In the genomic region with DNA sequence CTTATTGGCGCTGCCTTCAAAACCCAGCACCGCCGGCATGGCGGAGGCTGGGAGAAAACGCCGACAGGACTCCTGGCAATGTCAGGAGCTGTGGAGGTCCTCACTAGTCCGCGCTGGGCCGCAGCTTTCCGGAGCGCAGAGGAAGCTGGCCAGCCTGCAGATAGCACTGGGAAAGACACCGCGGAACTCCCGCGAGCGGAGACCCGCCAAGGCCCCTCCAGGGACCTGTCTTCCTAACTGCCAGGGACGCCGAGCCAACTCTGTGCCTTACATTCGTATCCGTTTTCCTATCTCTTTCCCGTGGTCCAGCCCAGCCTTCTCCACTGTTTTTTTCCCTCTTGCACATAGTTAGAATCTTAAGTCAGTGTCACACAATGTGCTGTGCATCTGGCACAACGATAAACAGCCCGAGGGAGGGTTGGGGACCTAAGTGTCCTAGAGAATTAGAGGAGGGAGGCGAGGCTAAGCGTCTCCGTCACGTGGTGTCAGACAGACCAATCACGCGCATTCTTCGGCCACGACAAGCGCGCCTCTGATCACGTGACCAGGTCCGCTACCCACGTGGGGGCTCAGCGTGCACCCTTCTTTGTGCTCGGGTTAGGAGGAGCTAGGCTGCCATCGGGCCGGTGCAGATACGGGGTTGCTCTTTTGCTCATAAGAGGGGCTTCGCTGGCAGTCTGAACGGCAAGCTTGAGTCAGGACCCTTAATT, we compare ENCODE assay signal across 8 cellular contexts. TPM values are rescaled to one million over a fixed set of nuclear protein-coding genes. Genes with fewer than 3 reads are reported as not detected.
A peak's percentile ranks its signal among the peaks of the same experiment; 100 is the strongest.
DNase-seq lines count a peak whose midpoint lies in the region; ATAC-seq lines count a peak whose summit lies in the region.

A gene (plus strand): TSS at position 582 of the 710 bp plus-strand sequence. CDS start 420 bp downstream, outside the sequence.
A gene (minus strand): TSS at position 168 of the 710 bp plus-strand sequence. CDS start 129 bp downstream, at position 39.

- H3K4me2 ChIP-seq in BLaER1 treated with 17β-estradiol and CSF1 and Interleukin-3, amounts not matched to agents 10 nM and 100 nM, result peak within 1 kb of the TSS; percentile 91 to 98 (median 94)

- peak within 1 kb of the TSS; percentile 76 to 99 (median 84) for H3K4me3 ChIP-seq in BLaER1 treated with 17β-estradiol and CSF1 and Interleukin-3, amounts not matched to agents 10 nM and 100 nM

- H3K4me1 ChIP-seq in BLaER1 treated with 17β-estradiol and CSF1 and Interleukin-3, amounts not matched to agents 10 nM and 100 nM, result peaks cover 48 to 60% (median 53%) of the 10 kb centered on the region in 10 experiments

- peaks cover 0 to 40% (median 20%) of the 10 kb centered on the region in 11 experiments; a peak in 15 of 22 replicates for H4K20me1 ChIP-seq in BLaER1 treated with 17β-estradiol and CSF1 and Interleukin-3, amounts not matched to agents 10 nM and 100 nM

- DNase-seq in NCI-H748 (lab: John Stamatoyannopoulos, UW; ENCODE audit: unreplicated experiment) (peak; percentile 99), dedifferentiated amniotic fluid mesenchymal stem cell (ENCODE audit: extremely low spot score) (peak; percentile 98), left lobe of liver (ENCODE audit: low spot score) (peak; percentile 99)
- DNase-seq in activated CD4-positive, alpha-beta T cell treated with anti-CD3 and anti-CD28 coated beads, Interleukin-2, amount 50 U/mL, for 24 hours (ENCODE audit: low read depth in 1 of 2, low spot score in 1 of 2), result peak; percentile 90 to 98
- DNase-seq in stimulated activated CD4-positive, alpha-beta T cell treated with anti-CD3 and anti-CD28 coated beads, Interleukin-2, amount 100 ng/mL, for 4 hours (ENCODE audit: low read depth), result peak; percentile 96

- H3K36me3 ChIP-seq in BLaER1 treated with 17β-estradiol and CSF1 and Interleukin-3, amounts not matched to agents 10 nM and 100 nM, result peaks cover 66 to 78% (median 71%) of the 10 kb centered on the region in 11 experiments

- H3K9ac ChIP-seq in BLaER1 treated with 17β-estradiol and CSF1 and Interleukin-3, amounts not matched to agents 10 nM and 100 nM, result peak within 1 kb of the TSS; percentile 91 to 98 (median 93)

- ATAC-seq in GM19351 (IDR thresholded peaks at IDR 0.05; ENCODE audit: unreplicated experiment) (peak; percentile 82), HG03521 (IDR thresholded peaks at IDR 0.05; ENCODE audit: unreplicated experiment) (peak; percentile 79), left lobe of liver (peak; percentile 93)

- no peaks in the 10 kb centered on the region for H3K9me3 ChIP-seq in BLaER1 treated with 17β-estradiol and CSF1 and Interleukin-3, amounts not matched to agents 10 nM and 100 nM (replicated peaks in 1 of 11)

- no peaks in the 10 kb centered on the region for H3K27me3 ChIP-seq in BLaER1 treated with 17β-estradiol and CSF1 and Interleukin-3, amounts not matched to agents 10 nM and 100 nM

- peak within 1 kb of the TSS; percentile 90 to 97 (median 95) for H3K27ac ChIP-seq in BLaER1 treated with 17β-estradiol and CSF1 and Interleukin-3, amounts not matched to agents 10 nM and 100 nM

RNA-seq across cellular contexts. Expression of the first gene that starts in this region (rescaled TPM):
- 50.9 TPM for total RNA-seq in left lobe of liver

RNA-seq across cellular contexts. Expression of the second gene that starts in this region (rescaled TPM):
- 11.5 TPM for total RNA-seq in left lobe of liver

Comparison
In these comparisons a context has a peak if more than half of its experiments do, and no peak if none do; other contexts are left out.
1. Peak in every context shown above with its lines: DNase-seq, ATAC-seq, H3K4me3 ChIP-seq and H3K27ac ChIP-seq.